In the genomic region with DNA sequence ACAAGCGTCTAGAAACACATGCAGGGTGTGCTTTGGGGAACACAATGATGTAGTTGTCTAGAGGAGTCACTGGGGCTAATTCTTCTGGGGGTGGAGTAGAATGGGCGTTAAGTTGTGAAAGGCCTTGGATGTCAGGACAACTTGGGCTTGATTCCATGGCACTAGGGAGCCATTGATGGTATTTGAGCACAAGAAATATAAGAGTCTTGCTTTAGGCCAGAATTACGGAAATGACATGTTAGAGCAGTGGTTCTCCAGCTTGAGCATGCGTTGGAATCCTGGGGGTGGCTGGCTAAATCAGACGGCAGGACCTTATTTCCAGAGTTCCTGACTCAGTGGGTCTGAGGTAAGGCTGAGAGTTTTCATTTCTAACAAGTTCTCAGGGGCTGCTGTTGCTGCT, we compare ENCODE assay signal across 1 cellular context.
TF ChIP-seq lines count a peak whose summit lies in the region.

No MANE protein-coding gene starts in this region.

TF ChIP-seq in GM23338, 12 proteins besides CTCF, POLR2A, EP300 and RAD21 (continued from another document):
- TF ChIP-seq, protein P1, sequence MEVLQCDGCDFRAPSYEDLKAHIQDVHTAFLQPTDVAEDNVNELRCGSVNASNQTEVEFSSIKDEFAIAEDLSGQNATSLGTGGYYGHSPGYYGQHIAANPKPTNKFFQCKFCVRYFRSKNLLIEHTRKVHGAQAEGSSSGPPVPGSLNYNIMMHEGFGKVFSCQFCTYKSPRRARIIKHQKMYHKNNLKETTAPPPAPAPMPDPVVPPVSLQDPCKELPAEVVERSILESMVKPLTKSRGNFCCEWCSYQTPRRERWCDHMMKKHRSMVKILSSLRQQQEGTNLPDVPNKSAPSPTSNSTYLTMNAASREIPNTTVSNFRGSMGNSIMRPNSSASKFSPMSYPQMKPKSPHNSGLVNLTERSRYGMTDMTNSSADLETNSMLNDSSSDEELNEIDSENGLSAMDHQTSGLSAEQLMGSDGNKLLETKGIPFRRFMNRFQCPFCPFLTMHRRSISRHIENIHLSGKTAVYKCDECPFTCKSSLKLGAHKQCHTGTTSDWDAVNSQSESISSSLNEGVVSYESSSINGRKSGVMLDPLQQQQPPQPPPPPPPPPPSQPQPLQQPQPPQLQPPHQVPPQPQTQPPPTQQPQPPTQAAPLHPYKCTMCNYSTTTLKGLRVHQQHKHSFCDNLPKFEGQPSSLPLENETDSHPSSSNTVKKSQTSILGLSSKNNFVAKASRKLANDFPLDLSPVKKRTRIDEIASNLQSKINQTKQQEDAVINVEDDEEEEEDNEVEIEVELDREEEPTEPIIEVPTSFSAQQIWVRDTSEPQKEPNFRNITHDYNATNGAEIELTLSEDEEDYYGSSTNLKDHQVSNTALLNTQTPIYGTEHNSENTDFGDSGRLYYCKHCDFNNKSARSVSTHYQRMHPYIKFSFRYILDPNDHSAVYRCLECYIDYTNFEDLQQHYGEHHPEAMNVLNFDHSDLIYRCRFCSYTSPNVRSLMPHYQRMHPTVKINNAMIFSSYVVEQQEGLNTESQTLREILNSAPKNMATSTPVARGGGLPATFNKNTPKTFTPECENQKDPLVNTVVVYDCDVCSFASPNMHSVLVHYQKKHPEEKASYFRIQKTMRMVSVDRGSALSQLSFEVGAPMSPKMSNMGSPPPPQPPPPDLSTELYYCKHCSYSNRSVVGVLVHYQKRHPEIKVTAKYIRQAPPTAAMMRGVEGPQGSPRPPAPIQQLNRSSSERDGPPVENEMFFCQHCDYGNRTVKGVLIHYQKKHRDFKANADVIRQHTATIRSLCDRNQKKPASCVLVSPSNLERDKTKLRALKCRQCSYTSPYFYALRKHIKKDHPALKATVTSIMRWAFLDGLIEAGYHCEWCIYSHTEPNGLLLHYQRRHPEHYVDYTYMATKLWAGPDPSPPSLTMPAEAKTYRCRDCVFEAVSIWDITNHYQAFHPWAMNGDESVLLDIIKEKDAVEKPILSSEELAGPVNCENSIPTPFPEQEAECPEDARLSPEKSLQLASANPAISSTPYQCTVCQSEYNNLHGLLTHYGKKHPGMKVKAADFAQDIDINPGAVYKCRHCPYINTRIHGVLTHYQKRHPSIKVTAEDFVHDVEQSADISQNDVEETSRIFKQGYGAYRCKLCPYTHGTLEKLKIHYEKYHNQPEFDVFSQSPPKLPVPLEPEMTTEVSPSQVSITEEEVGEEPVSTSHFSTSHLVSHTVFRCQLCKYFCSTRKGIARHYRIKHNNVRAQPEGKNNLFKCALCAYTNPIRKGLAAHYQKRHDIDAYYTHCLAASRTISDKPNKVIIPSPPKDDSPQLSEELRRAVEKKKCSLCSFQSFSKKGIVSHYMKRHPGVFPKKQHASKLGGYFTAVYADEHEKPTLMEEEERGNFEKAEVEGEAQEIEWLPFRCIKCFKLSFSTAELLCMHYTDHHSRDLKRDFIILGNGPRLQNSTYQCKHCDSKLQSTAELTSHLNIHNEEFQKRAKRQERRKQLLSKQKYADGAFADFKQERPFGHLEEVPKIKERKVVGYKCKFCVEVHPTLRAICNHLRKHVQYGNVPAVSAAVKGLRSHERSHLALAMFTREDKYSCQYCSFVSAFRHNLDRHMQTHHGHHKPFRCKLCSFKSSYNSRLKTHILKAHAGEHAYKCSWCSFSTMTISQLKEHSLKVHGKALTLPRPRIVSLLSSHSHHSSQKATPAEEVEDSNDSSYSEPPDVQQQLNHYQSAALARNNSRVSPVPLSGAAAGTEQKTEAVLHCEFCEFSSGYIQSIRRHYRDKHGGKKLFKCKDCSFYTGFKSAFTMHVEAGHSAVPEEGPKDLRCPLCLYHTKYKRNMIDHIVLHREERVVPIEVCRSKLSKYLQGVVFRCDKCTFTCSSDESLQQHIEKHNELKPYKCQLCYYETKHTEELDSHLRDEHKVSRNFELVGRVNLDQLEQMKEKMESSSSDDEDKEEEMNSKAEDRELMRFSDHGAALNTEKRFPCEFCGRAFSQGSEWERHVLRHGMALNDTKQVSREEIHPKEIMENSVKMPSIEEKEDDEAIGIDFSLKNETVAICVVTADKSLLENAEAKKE (CRISPR knock-in tag; IDR thresholded peaks at IDR 0.05): no peak
- TF ChIP-seq EZH2 (IDR thresholded peaks at IDR 0.05; ENCODE audit: low read depth, unreplicated experiment) (no peak), POLR2AphosphoS5 (IDR thresholded peaks at IDR 0.05; ENCODE audit: low read depth) (no peak), ZNF331 (CRISPR knock-in tag; IDR thresholded peaks at IDR 0.05; ENCODE audit: low read depth) (no peak), JUNB (IDR thresholded peaks at IDR 0.05; ENCODE audit: unreplicated experiment) (no peak), CREB1 (CRISPR knock-in tag; IDR thresholded peaks at IDR 0.05; ENCODE audit: low read depth) (no peak)
- TF ChIP-seq, protein P2, sequence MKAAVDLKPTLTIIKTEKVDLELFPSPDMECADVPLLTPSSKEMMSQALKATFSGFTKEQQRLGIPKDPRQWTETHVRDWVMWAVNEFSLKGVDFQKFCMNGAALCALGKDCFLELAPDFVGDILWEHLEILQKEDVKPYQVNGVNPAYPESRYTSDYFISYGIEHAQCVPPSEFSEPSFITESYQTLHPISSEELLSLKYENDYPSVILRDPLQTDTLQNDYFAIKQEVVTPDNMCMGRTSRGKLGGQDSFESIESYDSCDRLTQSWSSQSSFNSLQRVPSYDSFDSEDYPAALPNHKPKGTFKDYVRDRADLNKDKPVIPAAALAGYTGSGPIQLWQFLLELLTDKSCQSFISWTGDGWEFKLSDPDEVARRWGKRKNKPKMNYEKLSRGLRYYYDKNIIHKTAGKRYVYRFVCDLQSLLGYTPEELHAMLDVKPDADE (IDR thresholded peaks at IDR 0.05): no peak
